Comparison of ENCODE assay signal across 14 cellular contexts in genomic region chr5:42807722-42808447, GRCh38. TPM values are rescaled to one million over a fixed set of nuclear protein-coding genes. Genes with fewer than 3 reads are reported as not detected.
DNase-seq lines count a peak whose midpoint lies in the region; ATAC-seq and TF ChIP-seq lines count a peak whose summit lies in the region.
"Had no signal": no experiment of that assay in that cellular context is flagged by ENCODE, and none has a peak within 500 bp of the region (broad histone marks: within the 10 kb centered on the region; RNA-seq: fewer than 3 reads in every experiment).

No MANE protein-coding gene starts in this region.

- H3K4me3 ChIP-seq in PC-9, result no peak overlapping the region
- H3K4me3 ChIP-seq in endodermal cell (ENCODE audit: low read length), result no peak overlapping the region
- peak overlapping the region; percentile 50 to 72 (median 66) for H3K4me3 ChIP-seq in right lobe of liver
- H3K4me3 ChIP-seq: thyroid gland had no signal

- 88 to 100% methylated on average over 1 to 2 of the region's 2 CpGs for WGBS in endodermal cell (ENCODE audit: insufficient coverage in 1 of 2, insufficient read length in 1 of 2), 2 experiments
- WGBS in right lobe of liver (ENCODE audit: insufficient coverage, low coverage, low lambda C conversion rate, missing lambda C conversion rate), result 8% methylated on average over 2 of the region's 2 CpGs

- no peak overlapping the region for H3K9ac ChIP-seq in endodermal cell (ENCODE audit: extremely low read depth, low read length, poor library complexity, severe bottlenecking)

- DNase-seq in PC-9 (no peak), endodermal cell (peak; percentile 38), right lobe of liver (peak; percentile 40 to 65 (median 62)), substantia nigra (lab: John Stamatoyannopoulos, UW) (peak in 17 of 49 donors; percentile 7 to 42 (median 13)), NCI-H1092 treated with DMSO at 0.1 percent for 48 hours (lab: John Stamatoyannopoulos, UW) (no peak), NCI-H446 treated with DMSO at 0.1 percent for 48 hours (lab: John Stamatoyannopoulos, UW) (no peak), NCI-H510A treated with DMSO at 0.1 percent for 48 hours (lab: John Stamatoyannopoulos, UW) (no peak), chondrocyte (ENCODE audit: low spot score) (no peak)
- DNase-seq: activated CD8-positive, alpha-beta T cell treated with anti-CD3 and anti-CD28 coated beads for 36 hours; activated gamma-delta T cell treated with Interleukin-2 at 50 U/mL for 16 hours; Caco-2; naive B cell; NCI-H2107; thyroid gland had no signal

- H3K36me3 Mint-ChIP-seq in endodermal cell (ENCODE audit: low read depth) (peaks cover 43% of the 10 kb centered on the region), chondrocyte (ENCODE audit: low read depth) (no peaks in the 10 kb centered on the region)
- H3K36me3 Mint-ChIP-seq: naive B cell had no signal

- no peak overlapping the region for H3K27ac ChIP-seq in PC-9
- no peak overlapping the region for H3K27ac ChIP-seq in endodermal cell (ENCODE audit: low read depth, low read length)
- H3K27ac ChIP-seq in right lobe of liver, result peak overlapping the region; percentile 79 to 86 (median 81)
- peak overlapping the region; percentile 76 for H3K27ac ChIP-seq in substantia nigra (ENCODE audit: low read depth, low read length, poor library complexity, severe bottlenecking)

- no peaks in the 10 kb centered on the region for H3K79me2 ChIP-seq in PC-9 (ENCODE audit: low read depth)

- 0 out of 2 replicates have a peak overlapping the region, but pooled peaks have one; percentile 0 for H2AFZ ChIP-seq in PC-9

- TF ChIP-seq POLR2A in right lobe of liver (IDR thresholded peaks at IDR 0.05), result no peak

- CTCF ChIA-PET in PC-9 (lab: Charles Lee), result no interaction called here

- no peaks in the 10 kb centered on the region for H3K9me2 ChIP-seq in PC-9 (ENCODE audit: insufficient read depth)

- no peaks in the 10 kb centered on the region for H4K20me1 ChIP-seq in PC-9 (ENCODE audit: insufficient read depth)

- intact Hi-C loops in PC-9 (cut with micrococcal nuclease; ENCODE audit: unreplicated experiment), result no loop called here
- intact Hi-C loops in right lobe of liver (cut with DNase I), result loop anchor here in 1 of 2 donors (10.0 kb wide), 1 partner anchor 77 kb away; no protein-coding TSS in a partner anchor

- H3K4me3 Mint-ChIP-seq in endodermal cell (no peak overlapping the region), chondrocyte (ENCODE audit: unreplicated experiment) (no peak overlapping the region)
- H3K4me3 Mint-ChIP-seq: activated CD8-positive, alpha-beta T cell treated with anti-CD3 and anti-CD28 coated beads for 36 hours; naive B cell had no signal

- BruUV-seq in PC-9 (replicated peaks; lab: Mats Ljungman, UMichigan), result no TSS peak

- H3K27ac Mint-ChIP-seq in endodermal cell (no peak overlapping the region), chondrocyte (ENCODE audit: unreplicated experiment) (no peak overlapping the region)
- H3K27ac Mint-ChIP-seq: activated CD8-positive, alpha-beta T cell treated with anti-CD3 and anti-CD28 coated beads for 36 hours; naive B cell had no signal

- no peaks in the 10 kb centered on the region for H3K9me3 ChIP-seq in PC-9 (ENCODE audit: insufficient read depth, low read depth)
- no peaks in the 10 kb centered on the region for H3K9me3 ChIP-seq in endodermal cell (ENCODE audit: control insufficient read depth, low read length)
- no peaks in the 10 kb centered on the region for H3K9me3 ChIP-seq in right lobe of liver
- H3K9me3 ChIP-seq: Caco-2, thyroid gland had no signal

- H3K4me1 Mint-ChIP-seq in endodermal cell (peaks cover 31% of the 10 kb centered on the region), chondrocyte (ENCODE audit: low read depth) (no peaks in the 10 kb centered on the region)
- H3K4me1 Mint-ChIP-seq: naive B cell had no signal

- H3K4me1 ChIP-seq in PC-9 (replicated peaks; ENCODE audit: insufficient read depth) (peaks cover 14% of the 10 kb centered on the region), endodermal cell (ENCODE audit: control insufficient read depth, insufficient read depth, low read length) (peaks cover 8% of the 10 kb centered on the region), right lobe of liver (peaks cover 0 to 47% (median 3%) of the 10 kb centered on the region in 4 donors)

- POLR2A ChIA-PET in PC-9 (lab: Charles Lee; ENCODE audit: unreplicated experiment), result no interaction called here

- H3K9me3 Mint-ChIP-seq in endodermal cell (no peaks in the 10 kb centered on the region), chondrocyte (ENCODE audit: low read depth) (no peaks in the 10 kb centered on the region)
- H3K9me3 Mint-ChIP-seq: activated CD8-positive, alpha-beta T cell treated with anti-CD3 and anti-CD28 coated beads for 36 hours; naive B cell had no signal

- H3K4me2 ChIP-seq in PC-9, result no peak overlapping the region

- H3F3A ChIP-seq in PC-9 (ENCODE audit: insufficient read depth, low read depth), result no peaks in the 10 kb centered on the region

- H3K27me3 ChIP-seq in PC-9 (ENCODE audit: insufficient read depth, low read depth) (no peaks in the 10 kb centered on the region), endodermal cell (ENCODE audit: control insufficient read depth, insufficient read depth, low read length, poor library complexity, severe bottlenecking) (no peaks in the 10 kb centered on the region), right lobe of liver (no peaks in the 10 kb centered on the region)
- H3K27me3 ChIP-seq: thyroid gland had no signal

- TF ChIP-seq CTCF in PC-9 (conservative IDR thresholded peaks at IDR 0.05) (no peak), endodermal cell (conservative IDR thresholded peaks at IDR 0.05) (no peak), right lobe of liver (IDR thresholded peaks at IDR 0.05) (peak; percentile 6 to 41 (median 30)), chondrocyte (IDR thresholded peaks at IDR 0.05) (no peak)

- H3K27me3 Mint-ChIP-seq in endodermal cell (ENCODE audit: insufficient read depth) (no peaks in the 10 kb centered on the region), chondrocyte (ENCODE audit: low read depth) (peaks cover 8% of the 10 kb centered on the region)
- H3K27me3 Mint-ChIP-seq: activated CD8-positive, alpha-beta T cell treated with anti-CD3 and anti-CD28 coated beads for 36 hours; naive B cell had no signal

- ATAC-seq in right lobe of liver, result peak; percentile 50 to 83 (median 58)
- ATAC-seq: activated CD8-positive, alpha-beta T cell treated with anti-CD3 and anti-CD28 coated beads for 36 hours had no signal

- H3K36me3 ChIP-seq in PC-9 (ENCODE audit: low read depth) (no peaks in the 10 kb centered on the region), endodermal cell (ENCODE audit: control insufficient read depth, insufficient read depth, low read length) (peaks cover 14% of the 10 kb centered on the region), right lobe of liver (peaks cover 0 to 62% (median 30%) of the 10 kb centered on the region in 4 donors)

RNA-seq across cellular contexts. Expression of gene SELENOP, which starts 3.8 kb away (rescaled TPM):
- total RNA-seq in PC-9 (2021), result 4.6 and 5.3 TPM in 2 replicates
- 100 to 1,000 TPM in 1 of 2 donors, 10 to 100 TPM in 1; 79.8 to 121 TPM for total RNA-seq in endodermal cell
- polyA plus RNA-seq in endodermal cell (2013, experiment 1 of 2), result 28.9 TPM
- polyA plus RNA-seq in endodermal cell (2013, experiment 2 of 2), result 26.5 TPM
- total RNA-seq in right lobe of liver, result 1,000 to 10,000 TPM; 1,892 to 2,891 (median 2,149) TPM
- total RNA-seq in chondrocyte, result 0.20 to 18.9 TPM (median 0.33 TPM) in 3 replicates
- total RNA-seq: activated CD8-positive, alpha-beta T cell treated with anti-CD3 and anti-CD28 coated beads for 36 hours had no signal

RNA-seq across cellular contexts. Expression of gene CCDC152, which starts 51.3 kb away (rescaled TPM):
- total RNA-seq in PC-9 (2021), result 0.25 and 0.26 TPM in 2 replicates
- 10 to 100 TPM in 1 of 2 donors, 1 to 10 TPM in 1; 4.7 to 13.9 TPM for total RNA-seq in endodermal cell
- 8.5 TPM for polyA plus RNA-seq in endodermal cell (2013, experiment 1 of 2)
- polyA plus RNA-seq in endodermal cell (2013, experiment 2 of 2), result 6.1 TPM
- 1 to 10 TPM in 1 of 6 experiments, under 1 TPM in 4, not detected in 1; 0.06 to 1.2 (median 0.42) TPM for total RNA-seq in right lobe of liver
- total RNA-seq in chondrocyte, result not detected in 3 replicates
- total RNA-seq: Caco-2 had no signal

Comparison
In these comparisons a context has a peak if more than half of its experiments do, and no peak if none do; other contexts are left out.
1. DNase-seq: peak in endodermal cell (single experiment) and right lobe of liver (3 of 3); none in PC-9 (0 of 2), NCI-H1092 treated with DMSO at 0.1 percent for 48 hours (single experiment), NCI-H446 treated with DMSO at 0.1 percent for 48 hours (single experiment), NCI-H510A treated with DMSO at 0.1 percent for 48 hours (single experiment) and chondrocyte (single experiment).
2. H3K27ac ChIP-seq: peak in right lobe of liver (3 of 3) and substantia nigra (single experiment); none in PC-9 (single experiment) and endodermal cell (single experiment).
3. H3K4me3 ChIP-seq: peak in right lobe of liver (3 of 3); none in PC-9 (single experiment) and endodermal cell (single experiment).
4. CTCF ChIP-seq: peak in right lobe of liver (4 of 4); none in PC-9 (single experiment), endodermal cell (single experiment) and chondrocyte (single experiment).
5. RNA of gene SELENOP, which starts 3.8 kb away (total RNA-seq): 1,892 to 2,891 TPM in right lobe of liver; 79.8 to 121 TPM in endodermal cell, 4.6 to 5.3 TPM in PC-9 and 0.20 to 18.9 TPM in chondrocyte; every median in the first group is over 10 times any median in the second.